15 cellular contexts compared by ENCODE assay signal in the genomic region with DNA sequence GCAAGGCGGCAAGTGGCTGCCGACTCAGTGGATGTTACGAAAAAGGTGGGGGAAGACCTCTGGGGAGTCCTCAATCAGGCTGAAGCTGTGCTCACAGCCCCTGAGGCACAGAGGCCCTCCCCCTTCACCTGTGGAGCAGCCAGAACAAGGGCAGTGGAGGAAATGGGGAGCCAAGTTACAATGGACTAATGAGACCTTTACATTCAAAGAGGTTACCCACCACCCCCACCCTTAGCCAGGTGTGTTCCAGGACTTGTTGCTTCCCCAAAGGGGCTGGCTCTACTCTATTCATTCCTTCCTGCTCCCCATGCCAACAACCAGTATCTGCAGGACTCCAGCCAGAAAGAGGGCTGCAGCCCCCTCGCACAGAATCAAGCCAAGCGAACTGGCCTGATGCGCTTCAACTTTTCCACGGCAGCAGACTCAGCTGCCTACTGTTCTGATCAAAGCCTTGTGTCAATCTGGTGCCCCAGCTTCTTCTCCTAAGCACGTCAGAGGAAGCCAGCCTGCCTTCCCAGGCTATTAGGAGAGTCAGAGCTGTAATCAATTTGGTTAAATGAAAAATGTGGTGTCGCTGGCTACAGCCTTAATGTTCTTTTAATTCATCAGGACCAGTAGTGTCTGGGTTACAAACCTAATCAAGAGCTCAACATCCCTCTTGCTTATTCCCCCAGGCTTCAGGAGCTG. TPM values are rescaled to one million over a fixed set of nuclear protein-coding genes. Genes with fewer than 3 reads are reported as not detected.
DNase-seq lines count a peak whose midpoint lies in the region; ATAC-seq and TF ChIP-seq lines count a peak whose summit lies in the region.
"Had no signal": no experiment of that assay in that cellular context is flagged by ENCODE, and none has a peak within 500 bp of the region (broad histone marks: within the 10 kb centered on the region; RNA-seq: fewer than 3 reads in every experiment).

No MANE protein-coding gene starts in this region.

- no peaks in the 10 kb centered on the region for H3K79me2 ChIP-seq in SK-N-SH (ENCODE audit: insufficient read depth)

- POLR2A ChIA-PET in SK-N-SH (lab: Yijun Ruan, JAX) (no interaction called here), WTC11 (lab: Charles Lee) (interaction anchor here (1.5 to 2.2 kb wide), 3 partner anchors 9 to 370 kb away, joined by 3 to 5 read pairs (median 4); a partner anchor contains a TSS)

- no peak overlapping the region for H3K4me2 ChIP-seq in SK-N-SH

- no peak overlapping the region for H2AFZ ChIP-seq in SK-N-SH (ENCODE audit: low read depth)

- H3K36me3 ChIP-seq in SK-N-SH (replicated peaks in 1 of 2; ENCODE audit: control insufficient read depth in 1 of 2, insufficient read depth in 2 of 2, low read length in 1 of 2) = no peaks in the 10 kb centered on the region
- H3K36me3 ChIP-seq in iPS-20b (ENCODE audit: insufficient read depth, low read depth, low read length) = no peaks in the 10 kb centered on the region
- H3K36me3 ChIP-seq: HAP-1 had no signal

- WGBS in SK-N-SH (ENCODE audit: low lambda C conversion rate) = 52% methylated on average over 7 of the region's 9 CpGs

- H3K4me1 ChIP-seq in SK-N-SH (ENCODE audit: control insufficient read depth in 1 of 2, insufficient read depth in 2 of 2, low read depth in 1 of 2, low read length in 1 of 2) (peaks cover 0 to 30% of the 10 kb centered on the region in 2 experiments; a peak in 1 of 4 replicates), iPS-20b (ENCODE audit: insufficient read depth, low read length) (peaks cover 24% of the 10 kb centered on the region)
- H3K4me1 ChIP-seq: HAP-1 had no signal

- peak overlapping the region; percentile 0; the same call in 1 of the 2 replicates for H3K27ac Mint-ChIP-seq in WTC11

- H3K4me3 Mint-ChIP-seq in WTC11 = peak overlapping the region; percentile 77

- H3K27ac ChIP-seq in SK-N-SH (ENCODE audit: low read depth in 2 of 2, low read length in 1 of 2) (peak overlapping the region in 1 of 2 experiments; percentile 61; a peak in 2 of 4 replicates), iPS-20b (ENCODE audit: low read length) (no peak overlapping the region)
- H3K27ac ChIP-seq: HL-60 had no signal

- peaks cover 39% of the 10 kb centered on the region for H3K27me3 ChIP-seq in SK-N-SH (ENCODE audit: insufficient read depth)
- peaks cover 60% of the 10 kb centered on the region for H3K27me3 ChIP-seq in iPS-20b (ENCODE audit: insufficient read depth, low read length)

- H3K9me3 Mint-ChIP-seq in WTC11 = no peaks in the 10 kb centered on the region

- TF ChIP-seq CTCF in SK-N-SH (IDR thresholded peaks at IDR 0.05) (no peak), WTC11 (IDR thresholded peaks at IDR 0.05) (no peak)

- H3K4me3 ChIP-seq in SK-N-SH (ENCODE audit: low read depth in 2 of 2, low read length in 1 of 2) = no peak overlapping the region
- H3K4me3 ChIP-seq in iPS-20b (ENCODE audit: low read length) = peak overlapping the region; percentile 25; the same call in 1 of the 2 replicates
- H3K4me3 ChIP-seq: HAP-1 had no signal

- no peaks in the 10 kb centered on the region for H3K9me2 ChIP-seq in SK-N-SH

- no peaks in the 10 kb centered on the region for H3K9me3 ChIP-seq in SK-N-SH
- H3K9me3 ChIP-seq in iPS-20b (ENCODE audit: insufficient read depth, low read depth, low read length) = no peaks in the 10 kb centered on the region
- H3K9me3 ChIP-seq: HAP-1 had no signal

- H4K20me1 ChIP-seq in SK-N-SH (ENCODE audit: insufficient read depth) = no peaks in the 10 kb centered on the region

- CTCF ChIA-PET in SK-N-SH (lab: Yijun Ruan, JAX) = interaction anchor here (0.8 to 3.0 kb wide), 8 partner anchors 9 to 422 kb away, joined by 3 to 13 read pairs (median 4); a partner anchor contains a TSS
- CTCF ChIA-PET in WTC11 (lab: Charles Lee) = interaction anchor here (0.9 to 5.1 kb wide), 11 partner anchors 7 to 211 kb away, joined by 3 to 76 read pairs (median 8); no protein-coding TSS in a partner anchor

- H3K36me3 Mint-ChIP-seq in WTC11 = no peaks in the 10 kb centered on the region
- H3K36me3 Mint-ChIP-seq: CD14-positive monocyte had no signal

- no peak overlapping the region for H3K9ac ChIP-seq in SK-N-SH
- H3K9ac ChIP-seq in iPS-20b (ENCODE audit: low read depth, low read length) = peak overlapping the region; percentile 45; the same call in 1 of the 2 replicates

- peak in 1 of 2 experiments; percentile 38; a peak in 1 of 4 replicates for TF ChIP-seq EP300 in SK-N-SH (IDR thresholded peaks at IDR 0.05; ENCODE audit: borderline replicate concordance in 1 of 2, low read depth in 1 of 2, low read length in 1 of 2)

- peaks cover 45% of the 10 kb centered on the region for H3K4me1 Mint-ChIP-seq in WTC11

- TF ChIP-seq RAD21 in SK-N-SH (IDR thresholded peaks at IDR 0.05; ENCODE audit: low read length) = no peak

- peaks cover 31% of the 10 kb centered on the region for H3K27me3 Mint-ChIP-seq in WTC11 (ENCODE audit: low read depth)

- no peaks in the 10 kb centered on the region for H3F3A ChIP-seq in SK-N-SH (replicated peaks; ENCODE audit: insufficient read depth)

- DNase-seq in SK-N-SH (peak; percentile 54), WTC11 (ENCODE audit: low spot score) (no peak), foreskin melanocyte (no peak)
- DNase-seq: EL, NCI-H1105 treated with DMSO at 0.1 percent for 48 hours, NCI-H1694 treated with DMSO at 0.1 percent for 48 hours, NCI-H510A had no signal

- ATAC-seq in SK-N-SH treated with all-trans-retinoic acid at 6 μM for 48 hours (no peak), WTC11 (peak; percentile 66), HG02970 (IDR thresholded peaks at IDR 0.05; ENCODE audit: low FRiP score, unreplicated experiment) (no peak), GM18519 (IDR thresholded peaks at IDR 0.05; ENCODE audit: low FRiP score, unreplicated experiment) (no peak)

TF ChIP-seq in SK-N-SH, 30 proteins besides CTCF, POLR2A, EP300 and RAD21:
- no peak for TF ChIP-seq RCOR1 (IDR thresholded peaks at IDR 0.05; ENCODE audit: low read length)

TF ChIP-seq in SK-N-SH treated with all-trans-retinoic acid at 6 μM for 48 hours, 23 proteins besides CTCF, POLR2A, EP300 and RAD21 (continues in another document):
- TF ChIP-seq PPARA (CRISPR knock-in tag; IDR thresholded peaks at IDR 0.05; ENCODE audit: borderline replicate concordance) (no peak), GLIS3 (CRISPR knock-in tag; IDR thresholded peaks at IDR 0.05) (no peak), TCF4 (CRISPR knock-in tag; IDR thresholded peaks at IDR 0.05; ENCODE audit: borderline replicate concordance) (no peak), SNAI2 (CRISPR knock-in tag; IDR thresholded peaks at IDR 0.05) (no peak), BACH2 (CRISPR knock-in tag; IDR thresholded peaks at IDR 0.05; ENCODE audit: borderline replicate concordance) (no peak), OSR1 (CRISPR knock-in tag; IDR thresholded peaks at IDR 0.05) (no peak), ARNTL (CRISPR knock-in tag; IDR thresholded peaks at IDR 0.05; ENCODE audit: borderline replicate concordance, low read depth) (no peak)
- TF ChIP-seq, protein P1, sequence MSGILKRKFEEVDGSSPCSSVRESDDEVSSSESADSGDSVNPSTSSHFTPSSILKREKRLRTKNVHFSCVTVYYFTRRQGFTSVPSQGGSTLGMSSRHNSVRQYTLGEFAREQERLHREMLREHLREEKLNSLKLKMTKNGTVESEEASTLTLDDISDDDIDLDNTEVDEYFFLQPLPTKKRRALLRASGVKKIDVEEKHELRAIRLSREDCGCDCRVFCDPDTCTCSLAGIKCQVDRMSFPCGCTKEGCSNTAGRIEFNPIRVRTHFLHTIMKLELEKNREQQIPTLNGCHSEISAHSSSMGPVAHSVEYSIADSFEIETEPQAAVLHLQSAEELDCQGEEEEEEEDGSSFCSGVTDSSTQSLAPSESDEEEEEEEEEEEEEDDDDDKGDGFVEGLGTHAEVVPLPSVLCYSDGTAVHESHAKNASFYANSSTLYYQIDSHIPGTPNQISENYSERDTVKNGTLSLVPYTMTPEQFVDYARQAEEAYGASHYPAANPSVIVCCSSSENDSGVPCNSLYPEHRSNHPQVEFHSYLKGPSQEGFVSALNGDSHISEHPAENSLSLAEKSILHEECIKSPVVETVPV (CRISPR knock-in tag; IDR thresholded peaks at IDR 0.05) = no peak

TF ChIP-seq in WTC11, 78 proteins besides CTCF, POLR2A, EP300 and RAD21 (continues in another document):
- TF ChIP-seq, protein P2, sequence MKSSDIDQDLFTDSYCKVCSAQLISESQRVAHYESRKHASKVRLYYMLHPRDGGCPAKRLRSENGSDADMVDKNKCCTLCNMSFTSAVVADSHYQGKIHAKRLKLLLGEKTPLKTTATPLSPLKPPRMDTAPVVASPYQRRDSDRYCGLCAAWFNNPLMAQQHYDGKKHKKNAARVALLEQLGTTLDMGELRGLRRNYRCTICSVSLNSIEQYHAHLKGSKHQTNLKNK (CRISPR knock-in tag; IDR thresholded peaks at IDR 0.05) = no peak
- TF ChIP-seq, protein P3, sequence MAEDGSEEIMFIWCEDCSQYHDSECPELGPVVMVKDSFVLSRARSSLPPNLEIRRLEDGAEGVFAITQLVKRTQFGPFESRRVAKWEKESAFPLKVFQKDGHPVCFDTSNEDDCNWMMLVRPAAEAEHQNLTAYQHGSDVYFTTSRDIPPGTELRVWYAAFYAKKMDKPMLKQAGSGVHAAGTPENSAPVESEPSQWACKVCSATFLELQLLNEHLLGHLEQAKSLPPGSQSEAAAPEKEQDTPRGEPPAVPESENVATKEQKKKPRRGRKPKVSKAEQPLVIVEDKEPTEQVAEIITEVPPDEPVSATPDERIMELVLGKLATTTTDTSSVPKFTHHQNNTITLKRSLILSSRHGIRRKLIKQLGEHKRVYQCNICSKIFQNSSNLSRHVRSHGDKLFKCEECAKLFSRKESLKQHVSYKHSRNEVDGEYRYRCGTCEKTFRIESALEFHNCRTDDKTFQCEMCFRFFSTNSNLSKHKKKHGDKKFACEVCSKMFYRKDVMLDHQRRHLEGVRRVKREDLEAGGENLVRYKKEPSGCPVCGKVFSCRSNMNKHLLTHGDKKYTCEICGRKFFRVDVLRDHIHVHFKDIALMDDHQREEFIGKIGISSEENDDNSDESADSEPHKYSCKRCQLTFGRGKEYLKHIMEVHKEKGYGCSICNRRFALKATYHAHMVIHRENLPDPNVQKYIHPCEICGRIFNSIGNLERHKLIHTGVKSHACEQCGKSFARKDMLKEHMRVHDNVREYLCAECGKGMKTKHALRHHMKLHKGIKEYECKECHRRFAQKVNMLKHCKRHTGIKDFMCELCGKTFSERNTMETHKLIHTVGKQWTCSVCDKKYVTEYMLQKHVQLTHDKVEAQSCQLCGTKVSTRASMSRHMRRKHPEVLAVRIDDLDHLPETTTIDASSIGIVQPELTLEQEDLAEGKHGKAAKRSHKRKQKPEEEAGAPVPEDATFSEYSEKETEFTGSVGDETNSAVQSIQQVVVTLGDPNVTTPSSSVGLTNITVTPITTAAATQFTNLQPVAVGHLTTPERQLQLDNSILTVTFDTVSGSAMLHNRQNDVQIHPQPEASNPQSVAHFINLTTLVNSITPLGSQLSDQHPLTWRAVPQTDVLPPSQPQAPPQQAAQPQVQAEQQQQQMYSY (CRISPR knock-in tag; IDR thresholded peaks at IDR 0.05) = peak; percentile 60; the same call in 1 of the 2 replicates
- TF ChIP-seq CREM (CRISPR knock-in tag; IDR thresholded peaks at IDR 0.05) = 0 out of 2 replicates have a peak, but pooled peaks have one; percentile 12

RNA-seq across cellular contexts. Expression of a gene that starts 1.8 kb away (rescaled TPM):
- polyA plus RNA-seq in SK-N-SH (2012; rRNA removed) = 0.03 and 0.05 TPM in 2 replicates
- 0.03 and 0.04 TPM in 2 replicates for polyA plus RNA-seq in SK-N-SH (2012; cell fraction: cytosol; rRNA removed)
- polyA plus RNA-seq in SK-N-SH (2012; cell fraction: nucleus; rRNA removed) = 0.05 and 0.06 TPM in 2 replicates
- 9.5 to 12.1 TPM (median 9.6 TPM) in 3 replicates for total RNA-seq in WTC11 (2021)
- total RNA-seq: LHCN-M2 had no signal
- polyA plus RNA-seq: CD14-positive monocyte had no signal
